Comparison of ENCODE assay signal across 9 cellular contexts in genomic region chr15:40238927-40239591, GRCh38. TPM values are rescaled to one million over a fixed set of nuclear protein-coding genes. Genes with fewer than 3 reads are reported as not detected.
A peak's percentile ranks its signal among the peaks of the same experiment; 100 is the strongest.
DNase-seq lines count a peak whose midpoint lies in the region; ATAC-seq and TF ChIP-seq lines count a peak whose summit lies in the region.
"Had no signal": no experiment of that assay in that cellular context is flagged by ENCODE, and none has a peak within 500 bp of the region (broad histone marks: within the 10 kb centered on the region; RNA-seq: fewer than 3 reads in every experiment).

PAK6 (plus strand) TSS chr15:40239063; CDS start chr15:40264786, 25,723 bp downstream.

- H3K27me3 ChIP-seq in adipocyte (replicated peaks; ENCODE audit: control insufficient read depth, insufficient read depth, low read length) (peaks cover 38% of the 10 kb centered on the region), right atrium auricular region (no peaks in the 10 kb centered on the region)

- H3K27ac ChIP-seq in right atrium auricular region = peak within 1 kb of the TSS in 1 of 2 donors; percentile 35

- peak; percentile 95 for ATAC-seq in activated CD4-positive, alpha-beta T cell treated with anti-CD3 and anti-CD28 coated beads for 36 hours

- POLR2A ChIA-PET in activated CD4-positive, alpha-beta T cell treated with anti-CD3 and anti-CD28 coated beads for 36 hours (lab: Charles Lee) = no interaction called here

- no peak for TF ChIP-seq CTCF in right atrium auricular region (IDR thresholded peaks at IDR 0.05)

- H3K9ac ChIP-seq in adipocyte (ENCODE audit: low read length) = no peak within 1 kb of the TSS

- DNase-seq in activated CD4-positive, alpha-beta T cell treated with anti-CD3 and anti-CD28 coated beads for 36 hours = peak; percentile 76
- no peak for DNase-seq in activated CD4-positive, alpha-beta T cell treated with anti-CD3 and anti-CD28 coated beads for 1 hour
- DNase-seq in NCI-H226 (peak; percentile 79), adipocyte (ENCODE audit: low read depth) (peak; percentile 68), right atrium auricular region (ENCODE audit: low spot score) (peak; percentile 62), putamen (ENCODE audit: low spot score) (peak; percentile 85), GDM1 (lab: John Stamatoyannopoulos, UW) (no peak)
- DNase-seq in stimulated activated naive CD4-positive, alpha-beta T cell treated with Interleukin-2 at 50 U/mL for 16 hours (lab: John Stamatoyannopoulos, UW) = no peak

- no peaks in the 10 kb centered on the region for H3K36me3 ChIP-seq in adipocyte (ENCODE audit: control insufficient read depth, insufficient read depth, low read length, severe bottlenecking)
- no peaks in the 10 kb centered on the region for H3K36me3 ChIP-seq in right atrium auricular region

- intact Hi-C loops in activated CD4-positive, alpha-beta T cell treated with anti-CD3 and anti-CD28 coated beads for 36 hours (cut with DNase I, micrococcal nuclease) = no loop called here

- H3K27ac Mint-ChIP-seq in activated CD4-positive, alpha-beta T cell treated with anti-CD3 and anti-CD28 coated beads for 36 hours = peak within 1 kb of the TSS; percentile 13

- peaks cover 9% of the 10 kb centered on the region for H3K4me1 ChIP-seq in adipocyte (ENCODE audit: control insufficient read depth, insufficient read depth, low read length)
- H3K4me1 ChIP-seq in right atrium auricular region = peaks cover 0 to 16% of the 10 kb centered on the region in 2 donors

- H3K9me3 Mint-ChIP-seq in activated CD4-positive, alpha-beta T cell treated with anti-CD3 and anti-CD28 coated beads for 36 hours (ENCODE audit: low read depth) = no peaks in the 10 kb centered on the region

- H3K27me3 Mint-ChIP-seq in activated CD4-positive, alpha-beta T cell treated with anti-CD3 and anti-CD28 coated beads for 36 hours = peaks cover 15% of the 10 kb centered on the region

- no peaks in the 10 kb centered on the region for H3K9me3 ChIP-seq in adipocyte (ENCODE audit: control insufficient read depth, low read length)
- H3K9me3 ChIP-seq in right atrium auricular region = no peaks in the 10 kb centered on the region

- peaks cover 7% of the 10 kb centered on the region for H3K4me1 Mint-ChIP-seq in activated CD4-positive, alpha-beta T cell treated with anti-CD3 and anti-CD28 coated beads for 36 hours

- CTCF ChIA-PET in activated CD4-positive, alpha-beta T cell treated with anti-CD3 and anti-CD28 coated beads for 36 hours (lab: Charles Lee) = interaction anchor here (0.7 to 2.1 kb wide), 9 partner anchors 11 to 105 kb away, joined by 3 to 9 read pairs (median 6); no protein-coding TSS in a partner anchor

- H3K4me3 Mint-ChIP-seq in activated CD4-positive, alpha-beta T cell treated with anti-CD3 and anti-CD28 coated beads for 36 hours = no peak within 1 kb of the TSS

- H3K4me3 ChIP-seq in adipocyte (ENCODE audit: low read length) (peak within 1 kb of the TSS; percentile 57), right atrium auricular region (peak within 1 kb of the TSS; percentile 19 to 47)

- H3K36me3 Mint-ChIP-seq in activated CD4-positive, alpha-beta T cell treated with anti-CD3 and anti-CD28 coated beads for 36 hours (ENCODE audit: low read depth) = no peaks in the 10 kb centered on the region

RNA-seq across cellular contexts. Expression of gene PAK6, which starts in this region (rescaled TPM):
- under 1 TPM; 0.30 to 0.53 TPM for total RNA-seq in activated CD4-positive, alpha-beta T cell treated with anti-CD3 and anti-CD28 coated beads for 36 hours
- 10 to 100 TPM; 15.3 to 32.5 TPM for total RNA-seq in right atrium auricular region
- total RNA-seq: dermis microvascular lymphatic vessel endothelial cell had no signal

Comparison
In these comparisons a context has a peak if more than half of its experiments do, and no peak if none do; other contexts are left out.
1. RNA of gene PAK6 (total RNA-seq): 15.3 to 32.5 TPM in right atrium auricular region; 0.30 to 0.53 TPM in activated CD4-positive, alpha-beta T cell treated with anti-CD3 and anti-CD28 coated beads for 36 hours; every median in the first group is over 10 times any median in the second.
2. Peak in DNase-seq and ATAC-seq in activated CD4-positive, alpha-beta T cell treated with anti-CD3 and anti-CD28 coated beads for 36 hours; RNA of the gene not detected or under 1 TPM.
3. DNase-seq: peak in NCI-H226 (single experiment), adipocyte (single experiment), right atrium auricular region (single experiment) and putamen (single experiment); none in activated CD4-positive, alpha-beta T cell treated with anti-CD3 and anti-CD28 coated beads for 1 hour (single experiment), stimulated activated naive CD4-positive, alpha-beta T cell treated with Interleukin-2 at 50 U/mL for 16 hours (single experiment) and GDM1 (single experiment).